ENCODE assay signal across 7 cellular contexts in the genomic region with DNA sequence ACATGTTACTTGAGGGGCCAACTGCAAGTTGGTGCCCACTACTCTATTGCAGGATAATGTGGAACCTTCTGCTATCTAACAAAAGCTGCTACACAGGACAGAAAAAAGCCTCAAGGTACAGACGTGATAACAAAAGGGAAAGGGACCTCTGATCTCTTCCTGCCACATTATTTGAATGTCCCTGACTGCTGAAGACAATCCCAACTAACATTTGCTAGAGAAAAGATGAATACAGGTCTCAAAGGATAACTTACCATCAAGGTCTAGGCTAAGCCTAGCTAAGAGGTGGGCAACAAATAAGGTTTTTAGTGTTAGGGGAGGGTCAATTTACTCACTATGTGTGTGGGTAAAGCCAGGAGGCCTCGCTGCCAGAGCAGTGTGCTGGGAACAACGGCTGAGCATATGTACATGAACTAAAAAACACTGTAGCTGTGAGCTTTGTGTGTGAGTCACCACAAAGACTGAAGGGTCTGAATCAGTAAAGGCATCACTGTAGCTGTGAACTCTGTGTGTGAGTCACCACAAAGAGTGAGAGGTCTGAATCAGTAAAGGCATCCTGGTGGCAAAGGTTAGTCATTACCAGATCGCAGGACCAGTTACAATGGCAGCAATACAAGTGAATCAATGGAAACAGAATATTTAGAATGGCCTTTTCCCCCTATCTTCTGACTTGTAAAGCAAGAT.
A peak's percentile ranks its signal among the peaks of the same experiment; 100 is the strongest.
DNase-seq lines count a peak whose midpoint lies in the region; ATAC-seq and TF ChIP-seq lines count a peak whose summit lies in the region.

No MANE protein-coding gene starts in this region.

- ATAC-seq in GM19397 (IDR thresholded peaks at IDR 0.05; ENCODE audit: unreplicated experiment) (peak; percentile 50), HG03558 (IDR thresholded peaks at IDR 0.05; ENCODE audit: extremely low read depth, unreplicated experiment) (peak; percentile 95)

- H3K4me3 ChIP-seq in fibroblast of pulmonary artery (replicated peaks; ENCODE audit: low read depth, low read length), result no peak overlapping the region

- DNase-seq in activated CD4-positive, alpha-beta T cell treated with anti-CD3 and anti-CD28 coated beads, Interleukin-2, amount 50 U/mL, for 4 hours, result peak; percentile 14 to 18
- peak; percentile 61 for DNase-seq in fibroblast of pulmonary artery (ENCODE audit: low read depth)
- peak; percentile 15 to 49 for DNase-seq in stimulated activated CD4-positive, alpha-beta T cell treated with anti-CD3 and anti-CD28 coated beads, Interleukin-4, amount 100 ng/mL, for 48 hours (ENCODE audit: low read depth in 2 of 2)
- DNase-seq in NCI-H748 (lab: John Stamatoyannopoulos, UW; ENCODE audit: unreplicated experiment), result no peak
- DNase-seq in DMS79 treated with DMSO at 0.1 percent for 48 hours (lab: John Stamatoyannopoulos, UW), result no peak

- TF ChIP-seq CTCF in fibroblast of pulmonary artery (IDR thresholded peaks at IDR 0.05; ENCODE audit: low read length, missing control alignments), result peak; percentile 13

Comparison
In these comparisons a context has a peak if more than half of its experiments do, and no peak if none do; other contexts are left out.
1. DNase-seq: peak in activated CD4-positive, alpha-beta T cell treated with anti-CD3 and anti-CD28 coated beads, Interleukin-2, amount 50 U/mL, for 4 hours (2 of 2), fibroblast of pulmonary artery (single experiment) and stimulated activated CD4-positive, alpha-beta T cell treated with anti-CD3 and anti-CD28 coated beads, Interleukin-4, amount 100 ng/mL, for 48 hours (2 of 2); none in NCI-H748 (single experiment) and DMS79 treated with DMSO at 0.1 percent for 48 hours (single experiment).